21 cellular contexts compared by ENCODE assay signal in the genomic region with DNA sequence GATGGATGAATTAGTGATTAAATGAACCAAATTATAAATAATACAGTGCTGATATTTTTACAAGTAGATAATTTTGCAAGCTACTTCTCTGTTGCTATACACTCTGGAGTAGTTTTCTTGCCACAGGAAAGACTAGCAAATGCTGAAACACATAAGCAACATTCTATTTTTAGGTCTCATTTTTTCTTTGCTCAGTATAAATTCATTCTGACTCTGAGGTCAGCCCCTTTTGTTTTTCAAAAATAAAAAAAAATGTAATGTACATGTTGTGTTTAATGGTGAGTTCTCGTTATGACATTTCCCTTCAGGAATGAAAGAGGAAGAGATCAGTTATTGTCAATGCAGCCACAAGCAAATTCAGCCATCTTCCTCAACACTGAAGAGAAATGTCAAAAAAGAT. TPM values are rescaled to one million over a fixed set of nuclear protein-coding genes. Genes with fewer than 3 reads are reported as not detected.
"Had no signal": no experiment of that assay in that cellular context is flagged by ENCODE, and none has a peak within 500 bp of the region (broad histone marks: within the 10 kb centered on the region; RNA-seq: fewer than 3 reads in every experiment).

No MANE protein-coding gene starts in this region.

- H3K36me3 ChIP-seq: MG63 had no signal

- H3K27me3 ChIP-seq: MG63 had no signal

- H3K4me3 ChIP-seq: MG63 had no signal

- H3K4me2 ChIP-seq: SK-N-SH had no signal

- H3K9ac ChIP-seq: SK-N-SH had no signal

- DNase-seq: KBM-7, MG63, NCI-H1092 treated with DMSO at 0.1 percent for 48 hours, NCI-H1436, NCI-H187, NCI-H2029, NCI-H2081 treated with DMSO at 0.1 percent for 48 hours, NCI-H2171, NCI-H226, NCI-H446, NCI-H510A, NCI-H524 treated with DMSO at 0.1 percent for 48 hours, NCI-H69, NCI-H774, Right ventricle myocardium superior, RPMI8226, SIG-M5, SK-N-SH, SW 1271 had no signal

- H3K9me3 ChIP-seq: MG63, SK-N-SH had no signal

RNA-seq across cellular contexts. Expression of gene GJD2, which starts 24.9 kb away (rescaled TPM):
- total RNA-seq: HT-29, Right ventricle myocardium superior, SK-MEL-5 had no signal
- polyA plus RNA-seq: SK-N-SH had no signal
